Comparison of ENCODE assay signal across 8 cellular contexts in genomic region chr1:39515417-39516086, GRCh38. TPM values are rescaled to one million over a fixed set of nuclear protein-coding genes. Genes with fewer than 3 reads are reported as not detected.
A peak's percentile ranks its signal among the peaks of the same experiment; 100 is the strongest.
DNase-seq lines count a peak whose midpoint lies in the region; ATAC-seq and TF ChIP-seq lines count a peak whose summit lies in the region.
"Not testable (repeated sequence)": the region's sequence is repeated elsewhere in the genome, so short reads cannot be mapped to it uniquely, and the experiment has no call there.

No MANE protein-coding gene starts in this region.

- not testable (repeated sequence) for H3K27me3 Mint-ChIP-seq in activated CD4-positive, alpha-beta T cell treated with anti-CD3 and anti-CD28 coated beads for 36 hours; activated naive CD8-positive, alpha-beta T cell treated with anti-CD3 and anti-CD28 coated beads for 36 hours

- TF ChIP-seq CTCF in GM12865 (IDR thresholded peaks at IDR 0.05; ENCODE audit: insufficient read depth, low read depth, low read length, missing control alignments); epithelial cell of esophagus (IDR thresholded peaks at IDR 0.05; ENCODE audit: insufficient read depth, low read depth, low read length, missing control alignments); ovary (IDR thresholded peaks at IDR 0.05); tibial artery (IDR thresholded peaks at IDR 0.05): not testable (repeated sequence)

- WGBS in ovary, 3 donors, result 15 to 60% (median 47%) methylated on average over 22 to 28 of the region's 50 CpGs

- H3K9ac ChIP-seq in iPS-15b (ENCODE audit: low read depth, low read length), result not testable (repeated sequence)

- not testable (repeated sequence) for H3K36me3 ChIP-seq in iPS-15b (ENCODE audit: control insufficient read depth, insufficient read depth, low read length); ovary; tibial artery

- H3K27ac ChIP-seq in ovary, result peak overlapping the region in 1 of 2 donors; percentile 36
- not testable (repeated sequence) for H3K27ac ChIP-seq in tibial artery

- peak overlapping the region; percentile 52 for H3K4me3 Mint-ChIP-seq in activated CD4-positive, alpha-beta T cell treated with anti-CD3 and anti-CD28 coated beads for 36 hours
- peak overlapping the region; percentile 68 for H3K4me3 Mint-ChIP-seq in activated naive CD8-positive, alpha-beta T cell treated with anti-CD3 and anti-CD28 coated beads for 36 hours

- not testable (repeated sequence) for H3K9me3 Mint-ChIP-seq in activated CD4-positive, alpha-beta T cell treated with anti-CD3 and anti-CD28 coated beads for 36 hours (ENCODE audit: low read depth); activated naive CD8-positive, alpha-beta T cell treated with anti-CD3 and anti-CD28 coated beads for 36 hours

- not testable (repeated sequence) for TF ChIP-seq EP300 in ovary (IDR thresholded peaks at IDR 0.05)

- not testable (repeated sequence) for TF ChIP-seq POLR2A in ovary (IDR thresholded peaks at IDR 0.05)

- H3K36me3 Mint-ChIP-seq in activated CD4-positive, alpha-beta T cell treated with anti-CD3 and anti-CD28 coated beads for 36 hours (ENCODE audit: low read depth); activated naive CD8-positive, alpha-beta T cell treated with anti-CD3 and anti-CD28 coated beads for 36 hours: not testable (repeated sequence)

- POLR2A ChIA-PET in activated CD4-positive, alpha-beta T cell treated with anti-CD3 and anti-CD28 coated beads for 36 hours (lab: Charles Lee), result not testable (repeated sequence)

- H3K4me3 ChIP-seq in GM12865 (ENCODE audit: low read depth, low read length) (peak overlapping the region; percentile 47), epithelial cell of esophagus (ENCODE audit: low read length) (peak overlapping the region; percentile 34), iPS-15b (ENCODE audit: low read depth, low read length) (peak overlapping the region; percentile 43), ovary (peak overlapping the region; percentile 25), tibial artery (peak overlapping the region; percentile 40 to 44)

- H3K9me3 ChIP-seq in iPS-15b (ENCODE audit: control insufficient read depth, insufficient read depth, low read length); ovary; tibial artery: not testable (repeated sequence)

- H3K4me1 ChIP-seq in iPS-15b (ENCODE audit: control insufficient read depth, insufficient read depth, low read length); ovary (ENCODE audit: insufficient read depth); tibial artery: not testable (repeated sequence)

- CTCF ChIA-PET in activated CD4-positive, alpha-beta T cell treated with anti-CD3 and anti-CD28 coated beads for 36 hours (lab: Charles Lee), result not testable (repeated sequence)

- H3K27ac Mint-ChIP-seq in activated CD4-positive, alpha-beta T cell treated with anti-CD3 and anti-CD28 coated beads for 36 hours; activated naive CD8-positive, alpha-beta T cell treated with anti-CD3 and anti-CD28 coated beads for 36 hours: not testable (repeated sequence)

- H3K4me1 Mint-ChIP-seq in activated CD4-positive, alpha-beta T cell treated with anti-CD3 and anti-CD28 coated beads for 36 hours; activated naive CD8-positive, alpha-beta T cell treated with anti-CD3 and anti-CD28 coated beads for 36 hours: not testable (repeated sequence)

- H3K27me3 ChIP-seq in iPS-15b (ENCODE audit: control insufficient read depth, insufficient read depth, low read length); ovary; tibial artery: not testable (repeated sequence)

- peak; percentile 48 for ATAC-seq in HG03354 (IDR thresholded peaks at IDR 0.05; ENCODE audit: poor library complexity, severe bottlenecking, unreplicated experiment)
- ATAC-seq in activated CD4-positive, alpha-beta T cell treated with anti-CD3 and anti-CD28 coated beads for 36 hours, result peak; percentile 28

- DNase-seq in GM12865 (ENCODE audit: low read depth) (peak; percentile 43), ovary (peak in 2 of 5 donors; percentile 39 to 72)
- DNase-seq in activated CD4-positive, alpha-beta T cell treated with anti-CD3 and anti-CD28 coated beads for 36 hours, result peak; percentile 59
- peak; percentile 49 for DNase-seq in activated naive CD8-positive, alpha-beta T cell treated with anti-CD3 and anti-CD28 coated beads for 36 hours
- DNase-seq in epithelial cell of esophagus (ENCODE audit: low read depth); tibial artery: not testable (repeated sequence)

- intact Hi-C loops in activated CD4-positive, alpha-beta T cell treated with anti-CD3 and anti-CD28 coated beads for 36 hours (cut with DNase I, micrococcal nuclease); ovary (cut with DNase I); tibial artery (cut with DNase I; ENCODE audit: low total_unique reads): not testable (repeated sequence)

RNA-seq across cellular contexts. Expression of gene BMP8A, which starts 24.1 kb away (rescaled TPM):
- under 1 TPM in 1 of 2 experiments, not detected in 1; 0.16 TPM for total RNA-seq in activated CD4-positive, alpha-beta T cell treated with anti-CD3 and anti-CD28 coated beads for 36 hours
- total RNA-seq in activated naive CD8-positive, alpha-beta T cell treated with anti-CD3 and anti-CD28 coated beads for 36 hours, result under 1 TPM; 0.14 to 0.16 TPM
- total RNA-seq in ovary, result 10 to 100 TPM in 2 of 7 donors, 1 to 10 TPM in 5; 1.4 to 11.0 (median 6.9) TPM
- polyA plus RNA-seq in ovary, result 1 to 10 TPM in 1 of 2 donors, not detected in 1; 1.2 TPM
